8 cellular contexts compared by ENCODE assay signal in genomic region chr1:205504311-205505075, GRCh38. TPM values are rescaled to one million over a fixed set of nuclear protein-coding genes. Genes with fewer than 3 reads are reported as not detected.
DNase-seq lines count a peak whose midpoint lies in the region; ATAC-seq and TF ChIP-seq lines count a peak whose summit lies in the region.

TSS of gene CDK18 (plus strand) at chr1:205504669. CDS start at chr1:205523168, 18,499 bp downstream.

- H3K9me3 Mint-ChIP-seq in activated T-cell treated with anti-CD3 and anti-CD28 coated beads, Interleukin-2, amount 50 U/mL, for 72 hours = no peaks in the 10 kb centered on the region
- H3K9me3 Mint-ChIP-seq in natural killer cell treated with Interleukin-12 subunit alpha and Interleukin-12 subunit beta and Interleukin-15 and Interleukin-18, amount 100 ng/mL, for 72 hours = no peaks in the 10 kb centered on the region

- peak within 1 kb of the TSS; percentile 63 to 84 (median 74) for H3K27ac ChIP-seq in thyroid gland

- ATAC-seq in activated T-cell treated with anti-CD3 and anti-CD28 coated beads, Interleukin-2, amount 50 U/mL, for 72 hours (replicated peaks in 1 of 2) = peak; percentile 75
- peak; percentile 61 to 68 for ATAC-seq in natural killer cell treated with Interleukin-12 subunit alpha and Interleukin-12 subunit beta and Interleukin-15 and Interleukin-18, amount 100 ng/mL, for 72 hours
- no peak for ATAC-seq in GM21723 (IDR thresholded peaks at IDR 0.05; ENCODE audit: unreplicated experiment)

- peak; percentile 67 for DNase-seq in 8988T
- peak; percentile 83 to 93 for DNase-seq in HAP-1 (ENCODE audit: low spot score in 2 of 2)
- peak; percentile 77 for DNase-seq in NCI-H774 (lab: John Stamatoyannopoulos, UW)
- DNase-seq in activated T-cell treated with anti-CD3 and anti-CD28 coated beads, Interleukin-2, amount 50 U/mL, for 72 hours = peak; percentile 50 to 52
- peak in 1 of 2 donors; percentile 28 for DNase-seq in foreskin fibroblast
- DNase-seq in natural killer cell treated with Interleukin-12 subunit alpha and Interleukin-12 subunit beta and Interleukin-15 and Interleukin-18, amount 100 ng/mL, for 72 hours (ENCODE audit: low spot score) = no peak
- DNase-seq in thyroid gland = peak; percentile 95 to 96

- H3K9me3 ChIP-seq in HAP-1 (no peaks in the 10 kb centered on the region), thyroid gland (no peaks in the 10 kb centered on the region)

- H3K4me3 ChIP-seq in HAP-1 = peak within 1 kb of the TSS; percentile 47
- peak within 1 kb of the TSS; percentile 36 to 40 for H3K4me3 ChIP-seq in foreskin fibroblast (ENCODE audit: low read depth in 1 of 2, low read length in 2 of 2)
- peak within 1 kb of the TSS; percentile 16 to 86 (median 62) for H3K4me3 ChIP-seq in thyroid gland (replicated peaks in 1 of 3)

- H3K4me1 ChIP-seq in HAP-1 (no peaks in the 10 kb centered on the region; the same call in 1 of the 2 replicates), thyroid gland (peaks cover 15 to 18% of the 10 kb centered on the region in 2 donors)

- H3K27me3 ChIP-seq in HAP-1 (ENCODE audit: low read depth) = no peaks in the 10 kb centered on the region
- H3K27me3 ChIP-seq in thyroid gland = no peaks in the 10 kb centered on the region

- H3K4me1 Mint-ChIP-seq in activated T-cell treated with anti-CD3 and anti-CD28 coated beads, Interleukin-2, amount 50 U/mL, for 72 hours (ENCODE audit: low read depth) = peaks cover 5% of the 10 kb centered on the region
- peaks cover 0 to 5% of the 10 kb centered on the region in 2 donors for H3K4me1 Mint-ChIP-seq in natural killer cell treated with Interleukin-12 subunit alpha and Interleukin-12 subunit beta and Interleukin-15 and Interleukin-18, amount 100 ng/mL, for 72 hours (ENCODE audit: low read depth in 2 of 2)

- no peaks in the 10 kb centered on the region for H3K36me3 Mint-ChIP-seq in activated T-cell treated with anti-CD3 and anti-CD28 coated beads, Interleukin-2, amount 50 U/mL, for 72 hours (ENCODE audit: insufficient read depth in 2 of 2)
- no peaks in the 10 kb centered on the region for H3K36me3 Mint-ChIP-seq in natural killer cell treated with Interleukin-12 subunit alpha and Interleukin-12 subunit beta and Interleukin-15 and Interleukin-18, amount 100 ng/mL, for 72 hours

- peaks cover 10% of the 10 kb centered on the region for H3K27me3 Mint-ChIP-seq in activated T-cell treated with anti-CD3 and anti-CD28 coated beads, Interleukin-2, amount 50 U/mL, for 72 hours (ENCODE audit: low read depth)
- no peaks in the 10 kb centered on the region for H3K27me3 Mint-ChIP-seq in natural killer cell treated with Interleukin-12 subunit alpha and Interleukin-12 subunit beta and Interleukin-15 and Interleukin-18, amount 100 ng/mL, for 72 hours

- WGBS in thyroid gland, 2 donors = 2 to 4% methylated on average over 39 of the region's 42 CpGs

- TF ChIP-seq CTCF in foreskin fibroblast (IDR thresholded peaks at IDR 0.05; ENCODE audit: low read depth, low read length) (no peak), thyroid gland (IDR thresholded peaks at IDR 0.05) (no peak)

- in situ Hi-C loops in HAP-1 (cut with MboI; ENCODE audit: low sequenced_read_pairs) = no loop called here

- TF ChIP-seq POLR2A in thyroid gland (IDR thresholded peaks at IDR 0.05) = peak in 1 of 2 donors; percentile 75

- intact Hi-C loops in thyroid gland (cut with DNase I) = no loop called here

- H3K27ac Mint-ChIP-seq in activated T-cell treated with anti-CD3 and anti-CD28 coated beads, Interleukin-2, amount 50 U/mL, for 72 hours = no peak within 1 kb of the TSS
- peak within 1 kb of the TSS in 1 of 2 donors; percentile 61 for H3K27ac Mint-ChIP-seq in natural killer cell treated with Interleukin-12 subunit alpha and Interleukin-12 subunit beta and Interleukin-15 and Interleukin-18, amount 100 ng/mL, for 72 hours

- H3K4me3 Mint-ChIP-seq in activated T-cell treated with anti-CD3 and anti-CD28 coated beads, Interleukin-2, amount 50 U/mL, for 72 hours = peak within 1 kb of the TSS; percentile 78 to 82
- peak within 1 kb of the TSS; percentile 58 for H3K4me3 Mint-ChIP-seq in natural killer cell treated with Interleukin-12 subunit alpha and Interleukin-12 subunit beta and Interleukin-15 and Interleukin-18, amount 100 ng/mL, for 72 hours

- H3K36me3 ChIP-seq in HAP-1 (replicated peaks) (no peaks in the 10 kb centered on the region), thyroid gland (no peaks in the 10 kb centered on the region)

RNA-seq across cellular contexts. Expression of gene CDK18, which starts in this region (rescaled TPM):
- total RNA-seq in activated T-cell treated with anti-CD3 and anti-CD28 coated beads, Interleukin-2, amount 50 U/mL, for 72 hours = 1 to 10 TPM; 2.3 to 3.3 TPM
- under 1 TPM; 0.28 to 0.71 TPM for total RNA-seq in natural killer cell treated with Interleukin-12 subunit alpha and Interleukin-12 subunit beta and Interleukin-15 and Interleukin-18, amount 100 ng/mL, for 72 hours
- total RNA-seq in thyroid gland = 10 to 100 TPM; 13.6 to 22.4 (median 16.9) TPM

Comparison
In these comparisons a context has a peak if more than half of its experiments do, and no peak if none do; other contexts are left out.
1. Peak in ATAC-seq in natural killer cell treated with Interleukin-12 subunit alpha and Interleukin-12 subunit beta and Interleukin-15 and Interleukin-18, amount 100 ng/mL, for 72 hours; RNA of the gene not detected or under 1 TPM.